13 cellular contexts compared by ENCODE assay signal in genomic region chr12:118980407-118981014, GRCh38. TPM values are rescaled to one million over a fixed set of nuclear protein-coding genes. Genes with fewer than 3 reads are reported as not detected.
DNase-seq lines count a peak whose midpoint lies in the region; ATAC-seq and TF ChIP-seq lines count a peak whose summit lies in the region.
"Had no signal": no experiment of that assay in that cellular context is flagged by ENCODE, and none has a peak within 500 bp of the region (broad histone marks: within the 10 kb centered on the region; RNA-seq: fewer than 3 reads in every experiment).

No MANE protein-coding gene starts in this region.

- peak overlapping the region in 1 of 2 experiments; percentile 55; a peak in 2 of 4 replicates for H3K4me3 ChIP-seq in SK-N-SH (ENCODE audit: low read depth in 2 of 2, low read length in 1 of 2)
- H3K4me3 ChIP-seq: tibial artery had no signal

- H3K9me2 ChIP-seq in SK-N-SH, result no peaks in the 10 kb centered on the region

- TF ChIP-seq EP300 in SK-N-SH (IDR thresholded peaks at IDR 0.05; ENCODE audit: borderline replicate concordance in 1 of 2, low read depth in 1 of 2, low read length in 1 of 2), result no peak

- 3% methylated on average over 21 of the region's 29 CpGs for WGBS in SK-N-SH (ENCODE audit: low lambda C conversion rate)

- peak overlapping the region in 1 of 2 experiments; percentile 89; a peak in 2 of 4 replicates for H3K27ac ChIP-seq in SK-N-SH (ENCODE audit: low read depth in 2 of 2, low read length in 1 of 2)
- H3K27ac ChIP-seq: gastrocnemius medialis, tibial artery had no signal

- H4K20me1 ChIP-seq in SK-N-SH (ENCODE audit: insufficient read depth), result no peaks in the 10 kb centered on the region

- peaks cover 88% of the 10 kb centered on the region for H3K27me3 Mint-ChIP-seq in type B pancreatic cell

- no peaks in the 10 kb centered on the region for H3K36me3 ChIP-seq in SK-N-SH (replicated peaks in 1 of 2; ENCODE audit: control insufficient read depth in 1 of 2, insufficient read depth in 2 of 2, low read length in 1 of 2)
- H3K36me3 ChIP-seq: gastrocnemius medialis, tibial artery had no signal

- H3K27me3 ChIP-seq in SK-N-SH (ENCODE audit: insufficient read depth), result no peaks in the 10 kb centered on the region

- no peaks in the 10 kb centered on the region for H3K4me1 Mint-ChIP-seq in type B pancreatic cell (ENCODE audit: unreplicated experiment)
- H3K4me1 Mint-ChIP-seq: activated naive CD8-positive, alpha-beta T cell treated with anti-CD3 and anti-CD28 coated beads, Interleukin-2, amount 50 U/mL, for 24 hours; mesothelial cell of epicardium had no signal

- no peaks in the 10 kb centered on the region for H3K9me3 Mint-ChIP-seq in type B pancreatic cell
- H3K9me3 Mint-ChIP-seq: activated naive CD8-positive, alpha-beta T cell treated with anti-CD3 and anti-CD28 coated beads, Interleukin-2, amount 50 U/mL, for 24 hours; mesothelial cell of epicardium had no signal

- no peak overlapping the region for H3K27ac Mint-ChIP-seq in type B pancreatic cell
- H3K27ac Mint-ChIP-seq: activated naive CD8-positive, alpha-beta T cell treated with anti-CD3 and anti-CD28 coated beads, Interleukin-2, amount 50 U/mL, for 24 hours; mesothelial cell of epicardium had no signal

- H3F3A ChIP-seq in SK-N-SH (replicated peaks; ENCODE audit: insufficient read depth), result no peaks in the 10 kb centered on the region

- no peak overlapping the region for H3K9ac ChIP-seq in SK-N-SH

- H3K4me3 Mint-ChIP-seq in type B pancreatic cell, result peak overlapping the region; percentile 78
- H3K4me3 Mint-ChIP-seq: activated naive CD8-positive, alpha-beta T cell treated with anti-CD3 and anti-CD28 coated beads, Interleukin-2, amount 50 U/mL, for 24 hours; mesothelial cell of epicardium had no signal

- POLR2A ChIA-PET in SK-N-SH (lab: Yijun Ruan, JAX), result interaction anchor here (1.1 to 2.1 kb wide), 5 partner anchors 19 to 433 kb away, joined by 3 to 11 read pairs (median 3); no protein-coding TSS in a partner anchor

- H3K4me1 ChIP-seq in SK-N-SH (ENCODE audit: control insufficient read depth in 1 of 2, insufficient read depth in 2 of 2, low read depth in 1 of 2, low read length in 1 of 2), result peaks cover 0 to 12% of the 10 kb centered on the region in 2 experiments; a peak in 2 of 4 replicates

- H2AFZ ChIP-seq in SK-N-SH (ENCODE audit: low read depth), result no peak overlapping the region

- H3K36me3 Mint-ChIP-seq in type B pancreatic cell, result no peaks in the 10 kb centered on the region
- H3K36me3 Mint-ChIP-seq: mesothelial cell of epicardium had no signal

- no peak for ATAC-seq in SK-N-SH treated with all-trans-retinoic acid at 6 μM for 48 hours
- no peak for ATAC-seq in HG03039 (IDR thresholded peaks at IDR 0.05; ENCODE audit: unreplicated experiment)
- ATAC-seq: activated naive CD8-positive, alpha-beta T cell treated with anti-CD3 and anti-CD28 coated beads, Interleukin-2, amount 50 U/mL, for 24 hours had no signal

- no peaks in the 10 kb centered on the region for H3K79me2 ChIP-seq in SK-N-SH (ENCODE audit: insufficient read depth)

- peak; percentile 70 for DNase-seq in SK-N-SH
- DNase-seq in NCI-H69 (lab: John Stamatoyannopoulos, UW), result peak; percentile 76
- DNase-seq in head of caudate nucleus, result peak in 41 of 42 donors; percentile 3 to 73 (median 40)
- DNase-seq in type B pancreatic cell (ENCODE audit: extremely low spot score, unreplicated experiment), result no peak
- DNase-seq in amniotic stem cell (lab: John Stamatoyannopoulos, UW), result no peak
- DNase-seq in midbrain (lab: John Stamatoyannopoulos, UW), result no peak
- DNase-seq: gastrocnemius medialis, tibial artery had no signal

- CTCF ChIA-PET in SK-N-SH (lab: Yijun Ruan, JAX), result interaction anchor here (0.7 to 3.0 kb wide), 7 partner anchors 56 to 435 kb away, joined by 3 to 21 read pairs (median 4); no protein-coding TSS in a partner anchor

- no peak overlapping the region; the same call in 1 of the 2 replicates for H3K4me2 ChIP-seq in SK-N-SH

- TF ChIP-seq RAD21 in SK-N-SH (IDR thresholded peaks at IDR 0.05; ENCODE audit: low read length), result 0 out of 2 replicates have a peak, but pooled peaks have one; percentile 3

- no peaks in the 10 kb centered on the region for H3K9me3 ChIP-seq in SK-N-SH
- H3K9me3 ChIP-seq: gastrocnemius medialis, tibial artery had no signal

- no peak for TF ChIP-seq CTCF in SK-N-SH (IDR thresholded peaks at IDR 0.05)
- TF ChIP-seq CTCF in type B pancreatic cell (conservative IDR thresholded peaks at IDR 0.05), result no peak

- intact Hi-C loops in head of caudate nucleus (cut with DNase I), result no loop called here

TF ChIP-seq in SK-N-SH, 30 proteins besides CTCF, POLR2A, EP300 and RAD21:
- no peak for TF ChIP-seq FOXJ3 (CRISPR knock-in tag; IDR thresholded peaks at IDR 0.05)
- peak; percentile 76 for TF ChIP-seq MXI1 (IDR thresholded peaks at IDR 0.05; ENCODE audit: low read depth, low read length)

TF ChIP-seq in SK-N-SH treated with all-trans-retinoic acid at 6 μM for 48 hours, 23 proteins besides CTCF, POLR2A, EP300 and RAD21:
- TF ChIP-seq ARNTL (CRISPR knock-in tag; IDR thresholded peaks at IDR 0.05; ENCODE audit: borderline replicate concordance, low read depth) (no peak), ESRRG (CRISPR knock-in tag; IDR thresholded peaks at IDR 0.05) (no peak), CSDC2 (CRISPR knock-in tag; IDR thresholded peaks at IDR 0.05) (no peak), ZC3H10 (CRISPR knock-in tag; IDR thresholded peaks at IDR 0.05) (no peak), TCF4 (CRISPR knock-in tag; IDR thresholded peaks at IDR 0.05; ENCODE audit: borderline replicate concordance) (no peak), TSHZ2 (CRISPR knock-in tag; IDR thresholded peaks at IDR 0.05) (no peak)

RNA-seq across cellular contexts. Expression of gene SRRM4, which starts 0.8 kb away (rescaled TPM):
- 0.03 and 0.05 TPM in 2 replicates for polyA plus RNA-seq in SK-N-SH (2012; rRNA removed)
- polyA plus RNA-seq in SK-N-SH (2012; cell fraction: cytosol; rRNA removed), result 0.04 and 0.09 TPM in 2 replicates
- 0.08 and 0.13 TPM in 2 replicates for polyA plus RNA-seq in SK-N-SH (2012; cell fraction: nucleus; rRNA removed)
- total RNA-seq in type B pancreatic cell (ENCODE audit: low replicate concordance), result 1.1 and 1.4 TPM in 2 replicates
- total RNA-seq: dermis microvascular lymphatic vessel endothelial cell had no signal

Comparison
In these comparisons a context has a peak if more than half of its experiments do, and no peak if none do; other contexts are left out.
1. DNase-seq: peak in SK-N-SH (single experiment), NCI-H69 (single experiment) and head of caudate nucleus (41 of 42); none in type B pancreatic cell (single experiment), amniotic stem cell (single experiment) and midbrain (single experiment).